In genomic region chr1:179142889-179143299, GRCh38 we compare ENCODE assay signal across 8 cellular contexts.
A peak's percentile ranks its signal among the peaks of the same experiment; 100 is the strongest.
DNase-seq lines count a peak whose midpoint lies in the region; ATAC-seq and TF ChIP-seq lines count a peak whose summit lies in the region.

No MANE protein-coding gene starts in this region.

- H3K4me1 ChIP-seq in fibroblast of lung (ENCODE audit: control insufficient read depth, extremely low read depth, insufficient read depth, low read length) = peaks cover 5% of the 10 kb centered on the region

- no peak for TF ChIP-seq CTCF in fibroblast of lung (conservative IDR thresholded peaks at IDR 0.05 in 1 of 2, IDR thresholded peaks at IDR 0.05 in 1 of 2; ENCODE audit: low read depth in 1 of 2, low read length in 2 of 2)
- TF ChIP-seq CTCF in retinal pigment epithelial cell (conservative IDR thresholded peaks at IDR 0.05; ENCODE audit: low read depth, low read length) = no peak
- no peak for TF ChIP-seq CTCF in nephron progenitor cell (IDR thresholded peaks at IDR 0.05)

- H3K4me1 Mint-ChIP-seq in nephron progenitor cell = peaks cover 17% of the 10 kb centered on the region

- no peak overlapping the region for H3K4me3 Mint-ChIP-seq in nephron progenitor cell

- peaks cover 54% of the 10 kb centered on the region for H3K79me2 ChIP-seq in fibroblast of lung (ENCODE audit: control insufficient read depth, insufficient read depth, low read length)

- H3K27ac ChIP-seq in fibroblast of lung (ENCODE audit: insufficient read depth, low read length) = peak overlapping the region; percentile 98

- H3K4me3 ChIP-seq in fibroblast of lung (replicated peaks in 1 of 4; ENCODE audit: control extremely low read depth in 1 of 4, insufficient read depth in 1 of 4, low read depth in 3 of 4, low read length in 4 of 4) = peak overlapping the region; percentile 61 to 94 (median 82)
- peak overlapping the region; percentile 99 for H3K4me3 ChIP-seq in retinal pigment epithelial cell (ENCODE audit: low read length)

- H3K36me3 ChIP-seq in fibroblast of lung (ENCODE audit: control insufficient read depth, insufficient read depth, low read length) = no peaks in the 10 kb centered on the region

- H3K9me3 ChIP-seq in fibroblast of lung (ENCODE audit: control insufficient read depth, insufficient read depth, low read depth, low read length) = no peaks in the 10 kb centered on the region

- H3K9me3 Mint-ChIP-seq in nephron progenitor cell = peaks cover 26% of the 10 kb centered on the region

- H3K4me2 ChIP-seq in fibroblast of lung (ENCODE audit: extremely low read depth, insufficient read depth, low read length) = peak overlapping the region; percentile 49

- H3K27me3 ChIP-seq in fibroblast of lung (ENCODE audit: control insufficient read depth, insufficient read depth, low read length) = no peaks in the 10 kb centered on the region

- H3K27ac Mint-ChIP-seq in nephron progenitor cell = no peak overlapping the region

- peak overlapping the region; percentile 72 for H3K9ac ChIP-seq in fibroblast of lung (ENCODE audit: insufficient read depth, low read length)

- no peaks in the 10 kb centered on the region for H4K20me1 ChIP-seq in fibroblast of lung (ENCODE audit: control insufficient read depth, extremely low read depth, insufficient read depth, low read length)

- H2AFZ ChIP-seq in fibroblast of lung (ENCODE audit: low read length) = no peak overlapping the region

- DNase-seq in HCEC 1CT = peak; percentile 98
- peak; percentile 98 to 99 for DNase-seq in fibroblast of lung (ENCODE audit: low read depth in 2 of 2)
- DNase-seq in retinal pigment epithelial cell (ENCODE audit: low read depth) = peak; percentile 94
- no peak for DNase-seq in nephron progenitor cell
- DNase-seq in Ammon's horn (ENCODE audit: low spot score) = no peak

- H3K27me3 Mint-ChIP-seq in nephron progenitor cell (ENCODE audit: low read depth, poor library complexity) = peaks cover 4% of the 10 kb centered on the region

- H3K36me3 Mint-ChIP-seq in nephron progenitor cell (ENCODE audit: low read depth) = peaks cover 67% of the 10 kb centered on the region

- ATAC-seq in SK-N-SH treated with all-trans-retinoic acid at 6 μM for 48 hours (peak; percentile 95), GM19324 (IDR thresholded peaks at IDR 0.05; ENCODE audit: low FRiP score, unreplicated experiment) (no peak), GM18907 (IDR thresholded peaks at IDR 0.05; ENCODE audit: unreplicated experiment) (no peak)

TF ChIP-seq in SK-N-SH treated with all-trans-retinoic acid at 6 μM for 48 hours, 23 proteins besides CTCF, POLR2A, EP300 and RAD21:
- TF ChIP-seq RARB (CRISPR knock-in tag; IDR thresholded peaks at IDR 0.05) (0 out of 2 replicates have a peak, but pooled peaks have one; percentile 35), PATZ1 (CRISPR knock-in tag; IDR thresholded peaks at IDR 0.05; ENCODE audit: borderline replicate concordance) (no peak), TOX (CRISPR knock-in tag; IDR thresholded peaks at IDR 0.05; ENCODE audit: borderline replicate concordance) (peak; percentile 70; the same call in 1 of the 2 replicates)
TF ChIP-seq in SK-N-SH treated with all-trans-retinoic acid at 6 μM for 48 hours: peak in this region for 2.

Comparison
In these comparisons a context has a peak if more than half of its experiments do, and no peak if none do; other contexts are left out.
1. DNase-seq: peak in HCEC 1CT (single experiment), fibroblast of lung (2 of 2) and retinal pigment epithelial cell (single experiment); none in nephron progenitor cell (single experiment) and Ammon's horn (single experiment).